Comparison of ENCODE assay signal across 1 cellular context in the genomic region with DNA sequence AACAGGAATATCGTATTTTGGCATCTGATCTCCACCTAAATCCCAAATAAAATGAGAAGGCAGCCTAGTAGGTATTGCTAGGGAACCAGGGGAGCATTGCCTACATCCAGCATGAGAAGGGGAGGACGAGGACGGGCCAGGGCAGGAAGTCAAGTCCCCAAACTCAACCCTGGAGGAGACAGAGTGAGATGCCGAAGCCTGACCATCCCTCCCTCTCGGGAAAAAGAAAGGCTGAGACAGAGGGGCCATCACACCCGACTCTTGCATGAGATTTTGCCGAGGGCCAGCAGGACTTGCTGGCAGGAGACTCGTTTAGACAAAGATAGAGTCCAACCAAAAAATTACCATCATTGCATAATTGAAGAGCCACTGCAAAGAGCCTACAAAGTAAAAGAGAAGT.
TF ChIP-seq lines count a peak whose summit lies in the region.

No MANE protein-coding gene starts in this region.

TF ChIP-seq in WTC11, 78 proteins besides CTCF, POLR2A, EP300 and RAD21 (continued from another document):
- TF ChIP-seq, protein P1, sequence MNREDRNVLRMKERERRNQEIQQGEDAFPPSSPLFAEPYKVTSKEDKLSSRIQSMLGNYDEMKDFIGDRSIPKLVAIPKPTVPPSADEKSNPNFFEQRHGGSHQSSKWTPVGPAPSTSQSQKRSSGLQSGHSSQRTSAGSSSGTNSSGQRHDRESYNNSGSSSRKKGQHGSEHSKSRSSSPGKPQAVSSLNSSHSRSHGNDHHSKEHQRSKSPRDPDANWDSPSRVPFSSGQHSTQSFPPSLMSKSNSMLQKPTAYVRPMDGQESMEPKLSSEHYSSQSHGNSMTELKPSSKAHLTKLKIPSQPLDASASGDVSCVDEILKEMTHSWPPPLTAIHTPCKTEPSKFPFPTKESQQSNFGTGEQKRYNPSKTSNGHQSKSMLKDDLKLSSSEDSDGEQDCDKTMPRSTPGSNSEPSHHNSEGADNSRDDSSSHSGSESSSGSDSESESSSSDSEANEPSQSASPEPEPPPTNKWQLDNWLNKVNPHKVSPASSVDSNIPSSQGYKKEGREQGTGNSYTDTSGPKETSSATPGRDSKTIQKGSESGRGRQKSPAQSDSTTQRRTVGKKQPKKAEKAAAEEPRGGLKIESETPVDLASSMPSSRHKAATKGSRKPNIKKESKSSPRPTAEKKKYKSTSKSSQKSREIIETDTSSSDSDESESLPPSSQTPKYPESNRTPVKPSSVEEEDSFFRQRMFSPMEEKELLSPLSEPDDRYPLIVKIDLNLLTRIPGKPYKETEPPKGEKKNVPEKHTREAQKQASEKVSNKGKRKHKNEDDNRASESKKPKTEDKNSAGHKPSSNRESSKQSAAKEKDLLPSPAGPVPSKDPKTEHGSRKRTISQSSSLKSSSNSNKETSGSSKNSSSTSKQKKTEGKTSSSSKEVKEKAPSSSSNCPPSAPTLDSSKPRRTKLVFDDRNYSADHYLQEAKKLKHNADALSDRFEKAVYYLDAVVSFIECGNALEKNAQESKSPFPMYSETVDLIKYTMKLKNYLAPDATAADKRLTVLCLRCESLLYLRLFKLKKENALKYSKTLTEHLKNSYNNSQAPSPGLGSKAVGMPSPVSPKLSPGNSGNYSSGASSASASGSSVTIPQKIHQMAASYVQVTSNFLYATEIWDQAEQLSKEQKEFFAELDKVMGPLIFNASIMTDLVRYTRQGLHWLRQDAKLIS (CRISPR knock-in tag; IDR thresholded peaks at IDR 0.05; ENCODE audit: borderline replicate concordance), result no peak
- TF ChIP-seq, protein P2, sequence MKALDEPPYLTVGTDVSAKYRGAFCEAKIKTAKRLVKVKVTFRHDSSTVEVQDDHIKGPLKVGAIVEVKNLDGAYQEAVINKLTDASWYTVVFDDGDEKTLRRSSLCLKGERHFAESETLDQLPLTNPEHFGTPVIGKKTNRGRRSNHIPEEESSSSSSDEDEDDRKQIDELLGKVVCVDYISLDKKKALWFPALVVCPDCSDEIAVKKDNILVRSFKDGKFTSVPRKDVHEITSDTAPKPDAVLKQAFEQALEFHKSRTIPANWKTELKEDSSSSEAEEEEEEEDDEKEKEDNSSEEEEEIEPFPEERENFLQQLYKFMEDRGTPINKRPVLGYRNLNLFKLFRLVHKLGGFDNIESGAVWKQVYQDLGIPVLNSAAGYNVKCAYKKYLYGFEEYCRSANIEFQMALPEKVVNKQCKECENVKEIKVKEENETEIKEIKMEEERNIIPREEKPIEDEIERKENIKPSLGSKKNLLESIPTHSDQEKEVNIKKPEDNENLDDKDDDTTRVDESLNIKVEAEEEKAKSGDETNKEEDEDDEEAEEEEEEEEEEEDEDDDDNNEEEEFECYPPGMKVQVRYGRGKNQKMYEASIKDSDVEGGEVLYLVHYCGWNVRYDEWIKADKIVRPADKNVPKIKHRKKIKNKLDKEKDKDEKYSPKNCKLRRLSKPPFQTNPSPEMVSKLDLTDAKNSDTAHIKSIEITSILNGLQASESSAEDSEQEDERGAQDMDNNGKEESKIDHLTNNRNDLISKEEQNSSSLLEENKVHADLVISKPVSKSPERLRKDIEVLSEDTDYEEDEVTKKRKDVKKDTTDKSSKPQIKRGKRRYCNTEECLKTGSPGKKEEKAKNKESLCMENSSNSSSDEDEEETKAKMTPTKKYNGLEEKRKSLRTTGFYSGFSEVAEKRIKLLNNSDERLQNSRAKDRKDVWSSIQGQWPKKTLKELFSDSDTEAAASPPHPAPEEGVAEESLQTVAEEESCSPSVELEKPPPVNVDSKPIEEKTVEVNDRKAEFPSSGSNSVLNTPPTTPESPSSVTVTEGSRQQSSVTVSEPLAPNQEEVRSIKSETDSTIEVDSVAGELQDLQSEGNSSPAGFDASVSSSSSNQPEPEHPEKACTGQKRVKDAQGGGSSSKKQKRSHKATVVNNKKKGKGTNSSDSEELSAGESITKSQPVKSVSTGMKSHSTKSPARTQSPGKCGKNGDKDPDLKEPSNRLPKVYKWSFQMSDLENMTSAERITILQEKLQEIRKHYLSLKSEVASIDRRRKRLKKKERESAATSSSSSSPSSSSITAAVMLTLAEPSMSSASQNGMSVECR (CRISPR knock-in tag; IDR thresholded peaks at IDR 0.05; ENCODE audit: borderline replicate concordance), result no peak
- no peak for TF ChIP-seq FOXJ3 (CRISPR knock-in tag; IDR thresholded peaks at IDR 0.05; ENCODE audit: borderline replicate concordance)
- TF ChIP-seq, protein P3, sequence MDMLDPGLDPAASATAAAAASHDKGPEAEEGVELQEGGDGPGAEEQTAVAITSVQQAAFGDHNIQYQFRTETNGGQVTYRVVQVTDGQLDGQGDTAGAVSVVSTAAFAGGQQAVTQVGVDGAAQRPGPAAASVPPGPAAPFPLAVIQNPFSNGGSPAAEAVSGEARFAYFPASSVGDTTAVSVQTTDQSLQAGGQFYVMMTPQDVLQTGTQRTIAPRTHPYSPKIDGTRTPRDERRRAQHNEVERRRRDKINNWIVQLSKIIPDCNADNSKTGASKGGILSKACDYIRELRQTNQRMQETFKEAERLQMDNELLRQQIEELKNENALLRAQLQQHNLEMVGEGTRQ (CRISPR knock-in tag; IDR thresholded peaks at IDR 0.05), result no peak
- TF ChIP-seq, protein P4, sequence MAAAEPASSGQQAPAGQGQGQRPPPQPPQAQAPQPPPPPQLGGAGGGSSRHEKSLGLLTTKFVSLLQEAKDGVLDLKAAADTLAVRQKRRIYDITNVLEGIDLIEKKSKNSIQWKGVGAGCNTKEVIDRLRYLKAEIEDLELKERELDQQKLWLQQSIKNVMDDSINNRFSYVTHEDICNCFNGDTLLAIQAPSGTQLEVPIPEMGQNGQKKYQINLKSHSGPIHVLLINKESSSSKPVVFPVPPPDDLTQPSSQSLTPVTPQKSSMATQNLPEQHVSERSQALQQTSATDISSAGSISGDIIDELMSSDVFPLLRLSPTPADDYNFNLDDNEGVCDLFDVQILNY (CRISPR knock-in tag; IDR thresholded peaks at IDR 0.05), result no peak
TF ChIP-seq in WTC11: peak in this region for 0.
